Comparison of ENCODE assay signal across 7 cellular contexts in genomic region chr15:43517354-43518072, GRCh38. TPM values are rescaled to one million over a fixed set of nuclear protein-coding genes. Genes with fewer than 3 reads are reported as not detected.
DNase-seq lines count a peak whose midpoint lies in the region; TF ChIP-seq lines count a peak whose summit lies in the region.

MAP1A (plus strand) TSS chr15:43517608; CDS start chr15:43521474, 3,866 bp downstream.

- peak within 1 kb of the TSS; percentile 6 for H3K18ac ChIP-seq in mesendoderm (ENCODE audit: low read length)

- no peaks in the 10 kb centered on the region for H3F3A ChIP-seq in OCI-LY1 (ENCODE audit: insufficient read depth, low read length)

- no peaks in the 10 kb centered on the region for H3K27me3 ChIP-seq in OCI-LY1 (ENCODE audit: insufficient read depth, low read length)
- H3K27me3 ChIP-seq in mesendoderm (ENCODE audit: insufficient read depth, low read length, poor library complexity): peaks cover 1% of the 10 kb centered on the region
- H3K27me3 ChIP-seq in tibial artery: no peaks in the 10 kb centered on the region

- DNase-seq in H4 (ENCODE audit: low spot score): peak; percentile 60
- peak; percentile 75 for DNase-seq in mesendoderm
- DNase-seq in tibial artery: peak; percentile 59 to 80
- DNase-seq in NCI-H226: no peak
- DNase-seq in SIG-M5 (lab: John Stamatoyannopoulos, UW): no peak

- H3K27ac ChIP-seq in OCI-LY1 (ENCODE audit: low read depth, low read length, poor library complexity, severe bottlenecking): peak within 1 kb of the TSS; percentile 71
- no peak within 1 kb of the TSS for H3K27ac ChIP-seq in mesendoderm (ENCODE audit: low read depth, low read length)
- peak within 1 kb of the TSS; percentile 76 to 80 for H3K27ac ChIP-seq in tibial artery

- no peak within 1 kb of the TSS for H2BK15ac ChIP-seq in mesendoderm (replicated peaks; ENCODE audit: low read depth)

- H3K36me3 ChIP-seq in OCI-LY1 (ENCODE audit: insufficient read depth, low read length) (peaks cover 12% of the 10 kb centered on the region; the same call in 1 of the 2 replicates), mesendoderm (ENCODE audit: control insufficient read depth, insufficient read depth, low read length) (no peaks in the 10 kb centered on the region), tibial artery (peaks cover 20 to 27% (median 21%) of the 10 kb centered on the region in 3 donors)

- H3K4me1 ChIP-seq in OCI-LY1 (ENCODE audit: insufficient read depth, low read length, severe bottlenecking) (peaks cover 38% of the 10 kb centered on the region), mesendoderm (ENCODE audit: control insufficient read depth, low read depth, low read length) (peaks cover 12% of the 10 kb centered on the region), tibial artery (peaks cover 0 to 31% (median 23%) of the 10 kb centered on the region in 4 donors)

- H3K56ac ChIP-seq in mesendoderm (ENCODE audit: low read length): peak within 1 kb of the TSS; percentile 72

- H2BK120ac ChIP-seq in mesendoderm (ENCODE audit: low read depth, low read length): no peak within 1 kb of the TSS

- no peak within 1 kb of the TSS for H3K4ac ChIP-seq in mesendoderm (ENCODE audit: low read depth, low read length)

- no peak within 1 kb of the TSS for H4K5ac ChIP-seq in mesendoderm (ENCODE audit: low read length)

- no peaks in the 10 kb centered on the region for H3K9me2 ChIP-seq in OCI-LY1 (ENCODE audit: low read depth, low read length)

- peak within 1 kb of the TSS; percentile 84 for H3K4me2 ChIP-seq in OCI-LY1 (ENCODE audit: low read length)
- H3K4me2 ChIP-seq in mesendoderm (ENCODE audit: low read length): peak within 1 kb of the TSS; percentile 97

- TF ChIP-seq CTCF in OCI-LY1 (IDR thresholded peaks at IDR 0.05; ENCODE audit: low read length) (no peak), tibial artery (IDR thresholded peaks at IDR 0.05) (no peak)

- H2BK5ac ChIP-seq in mesendoderm (ENCODE audit: low read length): no peak within 1 kb of the TSS

- no peaks in the 10 kb centered on the region for H4K20me1 ChIP-seq in OCI-LY1 (ENCODE audit: insufficient read depth, low read length)

- intact Hi-C loops in tibial artery (cut with DNase I; ENCODE audit: low total_unique reads): loop anchor here (10.0 kb wide), 1 partner anchor 257 kb away; the partner anchor contains the start of gene ELL3

- no peak within 1 kb of the TSS for H2AK5ac ChIP-seq in mesendoderm (ENCODE audit: low read length)

- no peak within 1 kb of the TSS for H4K8ac ChIP-seq in mesendoderm (ENCODE audit: low read depth, low read length)

- H3K9ac ChIP-seq in OCI-LY1 (ENCODE audit: low read length) (peak within 1 kb of the TSS; percentile 70), mesendoderm (ENCODE audit: low read length) (peak within 1 kb of the TSS; percentile 60)

- in situ Hi-C loops in endometrial microvascular endothelial cells (cut with HindIII; ENCODE audit: inconsistent ontology term, low pct_unique_long_range_greater_than_20kb, low sequenced_read_pairs): no loop called here

- peak within 1 kb of the TSS; percentile 35; the same call in 1 of the 2 replicates for H2AFZ ChIP-seq in OCI-LY1 (ENCODE audit: low read length)

- no CpG with 5 or more reads among the region's 15 CpGs for WGBS in mesendoderm (ENCODE audit: extremely low coverage, insufficient coverage, low lambda C conversion rate)

- H3K4me3 ChIP-seq in OCI-LY1 (ENCODE audit: low read depth, low read length, poor library complexity, severe bottlenecking): peak within 1 kb of the TSS; percentile 81
- peak within 1 kb of the TSS; percentile 26 for H3K4me3 ChIP-seq in mesendoderm (ENCODE audit: low read length)
- H3K4me3 ChIP-seq in tibial artery: peak within 1 kb of the TSS; percentile 59 to 61

- no peaks in the 10 kb centered on the region for H3K79me2 ChIP-seq in OCI-LY1 (ENCODE audit: insufficient read depth, low read length)
- H3K79me2 ChIP-seq in mesendoderm (ENCODE audit: control insufficient read depth, insufficient read depth, low read length): no peaks in the 10 kb centered on the region

- peak within 1 kb of the TSS; percentile 51 for H3K23ac ChIP-seq in mesendoderm (ENCODE audit: low read length)

- H3K9me3 ChIP-seq in OCI-LY1 (ENCODE audit: low read length): no peaks in the 10 kb centered on the region
- no peaks in the 10 kb centered on the region for H3K9me3 ChIP-seq in tibial artery

- H3K79me1 ChIP-seq in mesendoderm (ENCODE audit: low read length): no peaks in the 10 kb centered on the region

RNA-seq across cellular contexts. Expression of gene MAP1A, which starts in this region (rescaled TPM):
- 32.9 and 40.6 TPM in 2 replicates for total RNA-seq in H4 (2014; rRNA removed; shearing (Covaris generic))
- 12.7 TPM for total RNA-seq in endometrial microvascular endothelial cells (ENCODE audit: inconsistent ontology term)
- polyA plus RNA-seq in mesendoderm (2013, experiment 1 of 2): 0.79 TPM
- 0.77 TPM for polyA plus RNA-seq in mesendoderm (2013, experiment 2 of 2)

Comparison
In these comparisons a context has a peak if more than half of its experiments do, and no peak if none do; other contexts are left out.
1. DNase-seq: peak in H4 (single experiment), mesendoderm (single experiment) and tibial artery (2 of 2); none in NCI-H226 (single experiment) and SIG-M5 (single experiment).
2. H3K4me3 ChIP-seq: peak in every context shown above with its lines; median percentile 81 in OCI-LY1; 60 in tibial artery; 26 in mesendoderm.